In genomic region chr1:12019858-12020509, GRCh38 we compare ENCODE assay signal across 8 cellular contexts. TPM values are rescaled to one million over a fixed set of nuclear protein-coding genes. Genes with fewer than 3 reads are reported as not detected.
A peak's percentile ranks its signal among the peaks of the same experiment; 100 is the strongest.
DNase-seq lines count a peak whose midpoint lies in the region; TF ChIP-seq lines count a peak whose summit lies in the region.

No MANE protein-coding gene starts in this region.

- H3K27me3 Mint-ChIP-seq in T-helper 1 cell treated with Interleukin-12 subunit alpha and Interleukin-12 subunit beta and Interleukin-4 antibody, amounts not matched to agents 30 μg/mL and 1 μg/mL, for 36 hours (ENCODE audit: low read depth): no peaks in the 10 kb centered on the region
- no peaks in the 10 kb centered on the region for H3K27me3 Mint-ChIP-seq in nephron (ENCODE audit: low read depth)

- DNase-seq in T-helper 1 cell (no peak), SJCRH30 (peak in 1 of 2 experiments; percentile 36), epithelial cell of proximal tubule (ENCODE audit: low read depth) (no peak), putamen (ENCODE audit: low spot score) (no peak), D341Med (ENCODE audit: low spot score) (no peak), DMS 273 (lab: John Stamatoyannopoulos, UW; ENCODE audit: unreplicated experiment) (no peak)

- H3K4me1 ChIP-seq in SJCRH30: no peaks in the 10 kb centered on the region

- peak overlapping the region; percentile 82 for H3K27ac Mint-ChIP-seq in T-helper 1 cell treated with Interleukin-12 subunit alpha and Interleukin-12 subunit beta and Interleukin-4 antibody, amounts not matched to agents 30 μg/mL and 1 μg/mL, for 36 hours
- peak overlapping the region in 1 of 3 experiments; percentile 77 for H3K27ac Mint-ChIP-seq in nephron

- H3K4me3 ChIP-seq in SJCRH30 (peak overlapping the region; percentile 83), epithelial cell of proximal tubule (ENCODE audit: low read depth, low read length) (peak overlapping the region; percentile 96)

- H3K9me3 ChIP-seq in SJCRH30 (replicated peaks): no peaks in the 10 kb centered on the region

- peak overlapping the region; percentile 80 for H3K4me3 Mint-ChIP-seq in T-helper 1 cell treated with Interleukin-12 subunit alpha and Interleukin-12 subunit beta and Interleukin-4 antibody, amounts not matched to agents 30 μg/mL and 1 μg/mL, for 36 hours
- peak overlapping the region; percentile 79 to 82 (median 82) for H3K4me3 Mint-ChIP-seq in nephron

- H3K36me3 ChIP-seq in SJCRH30: peaks cover 17% of the 10 kb centered on the region

- TF ChIP-seq CTCF in epithelial cell of proximal tubule (conservative IDR thresholded peaks at IDR 0.05; ENCODE audit: low read depth, low read length) (no peak), nephron (IDR thresholded peaks at IDR 0.05; ENCODE audit: unreplicated experiment in 3 of 3) (no peak)

- H3K27me3 ChIP-seq in SJCRH30: no peaks in the 10 kb centered on the region

- no peaks in the 10 kb centered on the region for H3K9me3 Mint-ChIP-seq in T-helper 1 cell treated with Interleukin-12 subunit alpha and Interleukin-12 subunit beta and Interleukin-4 antibody, amounts not matched to agents 30 μg/mL and 1 μg/mL, for 36 hours
- no peaks in the 10 kb centered on the region for H3K9me3 Mint-ChIP-seq in nephron

- peak overlapping the region; percentile 48 for H3K27ac ChIP-seq in SJCRH30

- H3K36me3 Mint-ChIP-seq in T-helper 1 cell treated with Interleukin-12 subunit alpha and Interleukin-12 subunit beta and Interleukin-4 antibody, amounts not matched to agents 30 μg/mL and 1 μg/mL, for 36 hours (ENCODE audit: low read depth): peaks cover 11% of the 10 kb centered on the region
- peaks cover 10% of the 10 kb centered on the region for H3K36me3 Mint-ChIP-seq in nephron (ENCODE audit: low read depth)

- peaks cover 8% of the 10 kb centered on the region for H3K4me1 Mint-ChIP-seq in T-helper 1 cell treated with Interleukin-12 subunit alpha and Interleukin-12 subunit beta and Interleukin-4 antibody, amounts not matched to agents 30 μg/mL and 1 μg/mL, for 36 hours (ENCODE audit: low read depth)
- no peaks in the 10 kb centered on the region for H3K4me1 Mint-ChIP-seq in nephron

RNA-seq across cellular contexts. Expression of gene MIIP, which starts 0.7 kb away (rescaled TPM):
- total RNA-seq in SJCRH30 (2014; rRNA removed; shearing (Covaris generic)): 30.3 and 33.2 TPM in 2 replicates
- total RNA-seq in epithelial cell of proximal tubule: 57.0 and 61.7 TPM in 2 replicates

RNA-seq across cellular contexts. Expression of gene MFN2, which starts 39.7 kb away (rescaled TPM):
- 92.5 and 94.0 TPM in 2 replicates for total RNA-seq in SJCRH30 (2014; rRNA removed; shearing (Covaris generic))
- total RNA-seq in epithelial cell of proximal tubule: 53.6 and 63.2 TPM in 2 replicates

RNA-seq across cellular contexts. Expression of gene TNFRSF8, which starts 43.1 kb away (rescaled TPM):
- 0.32 and 0.43 TPM in 2 replicates for total RNA-seq in SJCRH30 (2014; rRNA removed; shearing (Covaris generic))
- 0.35 and 0.87 TPM in 2 replicates for total RNA-seq in epithelial cell of proximal tubule
